In genomic region chr1:201938440-201939005, GRCh38 we compare ENCODE assay signal across 1 cellular context.
TF ChIP-seq lines count a peak whose summit lies in the region.

No MANE protein-coding gene starts in this region.

TF ChIP-seq in SK-N-SH, 30 proteins besides CTCF, POLR2A, EP300 and RAD21 (continued from another document):
- no peak for TF ChIP-seq REST (IDR thresholded peaks at IDR 0.05; ENCODE audit: low read depth, low read length)
- no peak for TF ChIP-seq ZBTB33 (IDR thresholded peaks at IDR 0.05; ENCODE audit: borderline replicate concordance, low read depth)
- no peak for TF ChIP-seq TAF1 (IDR thresholded peaks at IDR 0.05; ENCODE audit: borderline replicate concordance, low read depth, low read length)
- TF ChIP-seq JUND (IDR thresholded peaks at IDR 0.05), result no peak
- TF ChIP-seq CHD2 (IDR thresholded peaks at IDR 0.05; ENCODE audit: low read length, partially characterized antibody), result no peak
- no peak for TF ChIP-seq POLR2AphosphoS5 (IDR thresholded peaks at IDR 0.05; ENCODE audit: low read depth, low read length)
- no peak for TF ChIP-seq RXRA (IDR thresholded peaks at IDR 0.05; ENCODE audit: borderline replicate concordance, low read depth)
- TF ChIP-seq FOXJ3 (CRISPR knock-in tag; IDR thresholded peaks at IDR 0.05), result no peak
- no peak for TF ChIP-seq GATA2 (CRISPR knock-in tag; IDR thresholded peaks at IDR 0.05)
- no peak for TF ChIP-seq NRF1 (IDR thresholded peaks at IDR 0.05; ENCODE audit: low read depth, low read length)
- TF ChIP-seq YY1 (IDR thresholded peaks at IDR 0.05; ENCODE audit: low read depth), result no peak
- TF ChIP-seq IRF3 (IDR thresholded peaks at IDR 0.05; ENCODE audit: low read depth, low read length), result no peak
- TF ChIP-seq RFX5 (IDR thresholded peaks at IDR 0.05; ENCODE audit: low read length), result no peak
TF ChIP-seq in SK-N-SH: peak in this region for 0.
